In the genomic region with DNA sequence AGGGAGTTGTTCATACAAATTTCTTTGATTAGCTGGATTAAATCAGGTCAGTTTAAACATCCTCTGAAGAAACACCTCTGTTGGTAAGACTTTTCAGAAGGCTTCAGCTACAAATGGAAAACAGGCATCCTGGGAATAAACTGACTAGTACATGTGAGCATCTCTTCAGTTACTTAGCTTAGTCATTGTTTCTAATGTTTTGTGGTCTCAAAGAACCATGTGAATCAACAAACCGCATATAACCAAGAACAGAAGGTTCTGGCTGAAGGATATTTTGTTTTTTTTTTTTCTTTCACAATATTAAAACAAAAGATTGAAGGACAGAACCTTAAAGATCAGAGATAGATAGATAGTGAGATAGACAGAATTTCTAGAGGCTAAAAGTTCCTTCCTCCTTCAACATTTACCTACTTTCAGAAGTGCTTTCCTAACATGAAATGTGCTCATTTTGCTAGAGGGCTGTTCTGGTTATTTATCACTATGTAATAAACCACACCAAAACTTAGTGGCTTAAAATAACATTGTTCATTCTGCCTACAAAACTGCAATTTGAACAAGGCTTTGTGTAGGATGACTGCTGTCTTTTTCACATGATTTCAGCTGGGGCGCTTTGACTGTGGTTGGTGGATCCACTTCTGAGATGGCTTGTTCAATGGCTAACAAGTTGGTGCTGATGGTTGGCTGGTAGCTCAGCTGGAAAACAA, we compare ENCODE assay signal across 11 cellular contexts.
DNase-seq lines count a peak whose midpoint lies in the region; ATAC-seq, FAIRE-seq and TF ChIP-seq lines count a peak whose summit lies in the region.
"Had no signal": no experiment of that assay in that cellular context is flagged by ENCODE, and none has a peak within 500 bp of the region (broad histone marks: within the 10 kb centered on the region; RNA-seq: fewer than 3 reads in every experiment).

No MANE protein-coding gene starts in this region.

- FAIRE-seq in HTR-8/SVneo (lab: Jason Lieb, UNC) = no peak

- H3K27ac Mint-ChIP-seq in endothelial cell (ENCODE audit: unreplicated experiment) = no peak overlapping the region

- no peak for TF ChIP-seq CTCF in endothelial cell (IDR thresholded peaks at IDR 0.05; ENCODE audit: unreplicated experiment)

- DNase-seq in NOMO-1 treated with DMSO at 0.1 percent for 48 hours (lab: John Stamatoyannopoulos, UW; ENCODE audit: unreplicated experiment) = peak; percentile 3
- DNase-seq in NOMO-1 treated with dmso at 0.1 percent for 144 hours (lab: John Stamatoyannopoulos, UW; ENCODE audit: unreplicated experiment) = no peak
- peak; percentile 32 for DNase-seq in brain pericyte (ENCODE audit: low read depth, low spot score)
- DNase-seq in stimulated activated CD4-positive, alpha-beta T cell treated with anti-CD3 and anti-CD28 coated beads, Interleukin-4, amount 100 ng/mL, for 24 hours = no peak
- no peak for DNase-seq in endothelial cell (ENCODE audit: low spot score)
- DNase-seq in HTR-8/SVneo (ENCODE audit: insufficient read length, low spot score) = no peak
- DNase-seq in NK-92 (lab: John Stamatoyannopoulos, UW; ENCODE audit: unreplicated experiment) = no peak
- DNase-seq: activated CD8-positive, alpha-beta memory T cell treated with anti-CD3 and anti-CD28 coated beads for 24 hours; KG1; left cardiac atrium had no signal

- no peaks in the 10 kb centered on the region for H3K4me1 Mint-ChIP-seq in endothelial cell (ENCODE audit: unreplicated experiment)

- H3K9me3 Mint-ChIP-seq in endothelial cell (ENCODE audit: unreplicated experiment) = no peaks in the 10 kb centered on the region

- no peaks in the 10 kb centered on the region for H3K36me3 Mint-ChIP-seq in endothelial cell (ENCODE audit: low read depth, unreplicated experiment)

- no peak overlapping the region for H3K4me3 Mint-ChIP-seq in endothelial cell (ENCODE audit: unreplicated experiment)

- H3K27me3 Mint-ChIP-seq in endothelial cell (ENCODE audit: unreplicated experiment) = no peaks in the 10 kb centered on the region

- ATAC-seq in HG03095 (IDR thresholded peaks at IDR 0.05; ENCODE audit: unreplicated experiment) = peak; percentile 60

Comparison
In these comparisons a context has a peak if more than half of its experiments do, and no peak if none do; other contexts are left out.
1. DNase-seq: peak in NOMO-1 treated with DMSO at 0.1 percent for 48 hours (single experiment) and brain pericyte (single experiment); none in NOMO-1 treated with dmso at 0.1 percent for 144 hours (single experiment), stimulated activated CD4-positive, alpha-beta T cell treated with anti-CD3 and anti-CD28 coated beads, Interleukin-4, amount 100 ng/mL, for 24 hours (single experiment), endothelial cell (single experiment), HTR-8/SVneo (single experiment) and NK-92 (single experiment).